In the genomic region with DNA sequence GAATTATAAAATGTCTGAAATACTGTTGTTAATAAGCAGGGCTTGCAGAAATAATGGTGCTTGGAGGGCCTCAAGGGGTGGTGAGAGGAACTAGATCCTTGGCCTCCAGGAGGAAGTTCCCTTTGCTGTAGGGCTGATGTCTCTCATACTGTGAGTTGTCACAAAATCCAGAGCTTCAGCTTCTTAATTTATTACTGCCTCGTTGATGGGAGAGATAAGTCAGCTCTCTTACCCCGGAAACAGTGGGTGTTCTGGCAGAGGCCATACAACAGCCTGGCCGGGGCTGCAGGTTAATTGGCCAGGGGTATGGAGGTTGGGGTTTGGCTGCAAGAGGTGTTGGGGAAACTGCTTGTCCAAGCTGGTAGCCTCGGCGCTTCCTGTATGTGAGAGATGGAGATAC, we compare ENCODE assay signal across 11 cellular contexts. TPM values are rescaled to one million over a fixed set of nuclear protein-coding genes. Genes with fewer than 3 reads are reported as not detected.
A peak's percentile ranks its signal among the peaks of the same experiment; 100 is the strongest.
DNase-seq lines count a peak whose midpoint lies in the region; ATAC-seq and TF ChIP-seq lines count a peak whose summit lies in the region.
"Had no signal": no experiment of that assay in that cellular context is flagged by ENCODE, and none has a peak within 500 bp of the region (broad histone marks: within the 10 kb centered on the region; RNA-seq: fewer than 3 reads in every experiment).

No MANE protein-coding gene starts in this region.

- no peaks in the 10 kb centered on the region for H3K9me3 ChIP-seq in OCI-LY7 (ENCODE audit: low read length)
- H3K9me3 ChIP-seq: SJCRH30 had no signal

- H3K27ac ChIP-seq in OCI-LY7 (ENCODE audit: low read depth, low read length, poor library complexity, severe bottlenecking): no peak overlapping the region
- H3K27ac ChIP-seq: SJCRH30 had no signal

- 0 out of 2 replicates have a peak, but pooled peaks have one; percentile 20 for TF ChIP-seq CTCF in OCI-LY7 (conservative IDR thresholded peaks at IDR 0.05; ENCODE audit: low read length)

- H2AFZ ChIP-seq in OCI-LY7 (ENCODE audit: low read length): no peak overlapping the region

- H3K4me1 Mint-ChIP-seq in activated naive CD4-positive, alpha-beta T cell treated with anti-CD3 and anti-CD28 coated beads, Interleukin-2, amount 10 ng/mL, durations not matched to agents 7 days and 5 days: peaks cover 89% of the 10 kb centered on the region
- H3K4me1 Mint-ChIP-seq in activated naive CD8-positive, alpha-beta T cell treated with anti-CD3 and anti-CD28 coated beads, Interleukin-2, amount 10 ng/mL, durations not matched to agents 7 days and 5 days: peaks cover 82% of the 10 kb centered on the region
- peaks cover 92% of the 10 kb centered on the region for H3K4me1 Mint-ChIP-seq in stimulated activated naive CD8-positive, alpha-beta T cell treated with anti-CD3 and anti-CD28 coated beads, Interleukin-15, Interleukin-2, amounts not matched to agents 100 ng/mL and 50 ng/mL, for 24 hours (ENCODE audit: low read depth)

- no peaks in the 10 kb centered on the region for H3K9me2 ChIP-seq in OCI-LY7 (ENCODE audit: insufficient read depth, low read length)

- no peaks in the 10 kb centered on the region for H3K4me1 ChIP-seq in OCI-LY7 (ENCODE audit: insufficient read depth, low read length, poor library complexity, severe bottlenecking)

- no peaks in the 10 kb centered on the region; the same call in 1 of the 2 replicates for H4K20me1 ChIP-seq in OCI-LY7 (ENCODE audit: insufficient read depth, low read length)

- H3K36me3 Mint-ChIP-seq in activated naive CD4-positive, alpha-beta T cell treated with anti-CD3 and anti-CD28 coated beads, Interleukin-2, amount 10 ng/mL, durations not matched to agents 7 days and 5 days: peaks cover 56% of the 10 kb centered on the region
- H3K36me3 Mint-ChIP-seq in activated naive CD8-positive, alpha-beta T cell treated with anti-CD3 and anti-CD28 coated beads, Interleukin-2, amount 10 ng/mL, durations not matched to agents 7 days and 5 days: peaks cover 33% of the 10 kb centered on the region
- H3K36me3 Mint-ChIP-seq in stimulated activated naive CD8-positive, alpha-beta T cell treated with anti-CD3 and anti-CD28 coated beads, Interleukin-15, Interleukin-2, amounts not matched to agents 100 ng/mL and 50 ng/mL, for 24 hours (ENCODE audit: low read depth): peaks cover 47% of the 10 kb centered on the region

- peak; percentile 40 for ATAC-seq in activated naive CD8-positive, alpha-beta T cell treated with anti-CD3 and anti-CD28 coated beads, Interleukin-2, amount 10 ng/mL, durations not matched to agents 7 days and 5 days (ENCODE audit: low read depth)

- no peaks in the 10 kb centered on the region for H3K79me2 ChIP-seq in OCI-LY7 (ENCODE audit: insufficient read depth, low read depth, low read length)

- no peak for DNase-seq in activated naive CD4-positive, alpha-beta T cell treated with anti-CD3 and anti-CD28 coated beads, Interleukin-2, amount 10 ng/mL, durations not matched to agents 7 days and 5 days
- DNase-seq in activated naive CD4-positive, alpha-beta T cell treated with Interleukin-2 at 50 U/mL for 16 hours: no peak
- DNase-seq in OCI-LY7 (ENCODE audit: low spot score) (no peak), NCI-H524 (lab: John Stamatoyannopoulos, UW) (no peak), nucleus accumbens (lab: John Stamatoyannopoulos, UW) (no peak), H4 (ENCODE audit: low spot score) (no peak)
- no peak for DNase-seq in activated naive CD8-positive, alpha-beta T cell treated with anti-CD3 and anti-CD28 coated beads, Interleukin-2, amount 10 ng/mL, durations not matched to agents 7 days and 5 days
- DNase-seq: activated CD8-positive, alpha-beta memory T cell treated with anti-CD3 and anti-CD28 coated beads, Interleukin-2, amount 50 U/mL, for 4 hours; NCI-H1694 treated with DMSO at 0.1 percent for 48 hours; SJCRH30 had no signal

- intact Hi-C loops in OCI-LY7 (cut with micrococcal nuclease; ENCODE audit: unreplicated experiment): no loop called here

- BruUV-seq in OCI-LY7 (replicated peaks; lab: Mats Ljungman, UMichigan): no TSS peak

- CTCF ChIA-PET in activated naive CD4-positive, alpha-beta T cell treated with anti-CD3 and anti-CD28 coated beads, Interleukin-2, amount 10 ng/mL, durations not matched to agents 7 days and 5 days (lab: Charles Lee): interaction anchor here (1.5 to 2.8 kb wide), 4 partner anchors 9 to 19 kb away, joined by 3 to 11 read pairs (median 8); partner anchors contain the start of gene MAPKAPK3
- CTCF ChIA-PET in OCI-LY7 (lab: Charles Lee; ENCODE audit: unreplicated experiment): no interaction called here

- no peaks in the 10 kb centered on the region for H3K9me3 Mint-ChIP-seq in activated naive CD4-positive, alpha-beta T cell treated with anti-CD3 and anti-CD28 coated beads, Interleukin-2, amount 10 ng/mL, durations not matched to agents 7 days and 5 days
- H3K9me3 Mint-ChIP-seq in activated naive CD8-positive, alpha-beta T cell treated with anti-CD3 and anti-CD28 coated beads, Interleukin-2, amount 10 ng/mL, durations not matched to agents 7 days and 5 days: no peaks in the 10 kb centered on the region
- H3K9me3 Mint-ChIP-seq in stimulated activated naive CD8-positive, alpha-beta T cell treated with anti-CD3 and anti-CD28 coated beads, Interleukin-15, Interleukin-2, amounts not matched to agents 100 ng/mL and 50 ng/mL, for 24 hours: no peaks in the 10 kb centered on the region

- no peak overlapping the region for H3K4me3 Mint-ChIP-seq in activated naive CD4-positive, alpha-beta T cell treated with anti-CD3 and anti-CD28 coated beads, Interleukin-2, amount 10 ng/mL, durations not matched to agents 7 days and 5 days
- peak overlapping the region; percentile 33 for H3K4me3 Mint-ChIP-seq in activated naive CD8-positive, alpha-beta T cell treated with anti-CD3 and anti-CD28 coated beads, Interleukin-2, amount 10 ng/mL, durations not matched to agents 7 days and 5 days
- peak overlapping the region; percentile 25 for H3K4me3 Mint-ChIP-seq in stimulated activated naive CD8-positive, alpha-beta T cell treated with anti-CD3 and anti-CD28 coated beads, Interleukin-15, Interleukin-2, amounts not matched to agents 100 ng/mL and 50 ng/mL, for 24 hours

- no peak overlapping the region for H3K4me3 ChIP-seq in OCI-LY7 (ENCODE audit: low read depth, low read length, poor library complexity, severe bottlenecking)
- H3K4me3 ChIP-seq: SJCRH30 had no signal

- no peak overlapping the region for H3K4me2 ChIP-seq in OCI-LY7 (ENCODE audit: low read length)

- peak overlapping the region; percentile 84 for H3K27ac Mint-ChIP-seq in activated naive CD4-positive, alpha-beta T cell treated with anti-CD3 and anti-CD28 coated beads, Interleukin-2, amount 10 ng/mL, durations not matched to agents 7 days and 5 days
- peak overlapping the region; percentile 81 for H3K27ac Mint-ChIP-seq in activated naive CD8-positive, alpha-beta T cell treated with anti-CD3 and anti-CD28 coated beads, Interleukin-2, amount 10 ng/mL, durations not matched to agents 7 days and 5 days
- H3K27ac Mint-ChIP-seq in stimulated activated naive CD8-positive, alpha-beta T cell treated with anti-CD3 and anti-CD28 coated beads, Interleukin-15, Interleukin-2, amounts not matched to agents 100 ng/mL and 50 ng/mL, for 24 hours: peak overlapping the region; percentile 66

- POLR2A ChIA-PET in OCI-LY7 (lab: Charles Lee): interaction anchor here (1.2 kb wide), 1 partner anchor 16 kb away, joined by 7 read pairs; the partner anchor contains the start of gene MAPKAPK3
- POLR2A ChIA-PET in activated naive CD8-positive, alpha-beta T cell treated with anti-CD3 and anti-CD28 coated beads, Interleukin-2, amount 10 ng/mL, durations not matched to agents 7 days and 5 days (lab: Charles Lee): interaction anchor here (1.0 to 4.7 kb wide), 5 partner anchors 9 to 60 kb away, joined by 3 to 29 read pairs (median 9); partner anchors contain the start of gene MAPKAPK3

- H3K36me3 ChIP-seq in OCI-LY7 (ENCODE audit: insufficient read depth, low read length): no peaks in the 10 kb centered on the region
- H3K36me3 ChIP-seq: SJCRH30 had no signal

- no peaks in the 10 kb centered on the region for H3K27me3 Mint-ChIP-seq in activated naive CD4-positive, alpha-beta T cell treated with anti-CD3 and anti-CD28 coated beads, Interleukin-2, amount 10 ng/mL, durations not matched to agents 7 days and 5 days
- H3K27me3 Mint-ChIP-seq in activated naive CD8-positive, alpha-beta T cell treated with anti-CD3 and anti-CD28 coated beads, Interleukin-2, amount 10 ng/mL, durations not matched to agents 7 days and 5 days: no peaks in the 10 kb centered on the region
- no peaks in the 10 kb centered on the region for H3K27me3 Mint-ChIP-seq in stimulated activated naive CD8-positive, alpha-beta T cell treated with anti-CD3 and anti-CD28 coated beads, Interleukin-15, Interleukin-2, amounts not matched to agents 100 ng/mL and 50 ng/mL, for 24 hours

RNA-seq across cellular contexts. Expression of gene MAPKAPK3, which starts 15.5 kb away (rescaled TPM):
- 17.5 and 24.1 TPM in 2 replicates for total RNA-seq in OCI-LY7 (2014; rRNA removed; shearing (Covaris generic))
- total RNA-seq in OCI-LY7 (2022): 20.3 and 25.2 TPM in 2 replicates
- 100 to 1,000 TPM; 176 to 195 TPM for total RNA-seq in activated naive CD8-positive, alpha-beta T cell treated with anti-CD3 and anti-CD28 coated beads, Interleukin-2, amount 10 ng/mL, durations not matched to agents 7 days and 5 days
- 25.5 and 28.6 TPM in 2 replicates for total RNA-seq in H4 (2014; rRNA removed; shearing (Covaris generic))

RNA-seq across cellular contexts. Expression of gene CISH, which starts 20.9 kb away (rescaled TPM):
- 0.05 TPM in 1 of 2 replicates, not detected in the other for total RNA-seq in OCI-LY7 (2014; rRNA removed; shearing (Covaris generic))
- not detected in 2 replicates for total RNA-seq in OCI-LY7 (2022)
- 100 to 1,000 TPM; 365 to 400 TPM for total RNA-seq in activated naive CD8-positive, alpha-beta T cell treated with anti-CD3 and anti-CD28 coated beads, Interleukin-2, amount 10 ng/mL, durations not matched to agents 7 days and 5 days
- total RNA-seq in H4 (2014; rRNA removed; shearing (Covaris generic)): 0.23 and 1.3 TPM in 2 replicates

RNA-seq across cellular contexts. Expression of gene DOCK3, which starts 42.3 kb away (rescaled TPM):
- total RNA-seq in OCI-LY7 (2014; rRNA removed; shearing (Covaris generic)): not detected in 2 replicates
- not detected in 2 replicates for total RNA-seq in OCI-LY7 (2022)
- total RNA-seq in activated naive CD8-positive, alpha-beta T cell treated with anti-CD3 and anti-CD28 coated beads, Interleukin-2, amount 10 ng/mL, durations not matched to agents 7 days and 5 days: 1 to 10 TPM; 3.3 to 3.4 TPM
- total RNA-seq in H4 (2014; rRNA removed; shearing (Covaris generic)): 0.02 and 0.12 TPM in 2 replicates

Comparison
In these comparisons a context has a peak if more than half of its experiments do, and no peak if none do; other contexts are left out.
1. RNA of gene CISH, which starts 20.9 kb away (total RNA-seq): 365 to 400 TPM in activated naive CD8-positive, alpha-beta T cell treated with anti-CD3 and anti-CD28 coated beads, Interleukin-2, amount 10 ng/mL, durations not matched to agents 7 days and 5 days; 0.23 to 1.3 TPM in H4 and 0.05 TPM in OCI-LY7; every median in the first group is over 100 times any median in the second.
2. Peak in every context shown above with its lines, with median percentiles within 50 percentile points of each other: H3K27ac Mint-ChIP-seq.